2 cellular contexts compared by ENCODE assay signal in the genomic region with DNA sequence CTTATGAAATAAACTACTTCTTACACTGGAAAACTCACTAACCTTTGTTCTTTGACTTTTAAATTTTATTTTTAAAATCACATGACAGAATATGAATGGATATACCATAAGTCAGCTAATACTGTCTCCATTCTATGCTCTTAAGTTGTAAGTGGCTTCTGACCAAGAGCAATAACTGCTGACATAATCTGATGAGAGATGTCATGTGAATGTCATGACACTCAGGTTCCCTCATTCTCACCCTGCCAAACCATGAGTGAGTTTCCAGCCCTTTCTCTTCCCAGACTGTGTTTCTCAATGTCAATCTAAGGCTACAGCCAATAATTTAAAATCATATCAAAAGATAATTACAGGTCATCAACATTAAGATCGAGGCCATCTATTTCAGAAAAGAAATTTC.
TF ChIP-seq lines count a peak whose summit lies in the region.

No MANE protein-coding gene starts in this region.

TF ChIP-seq in IMR-90, 13 proteins besides CTCF, POLR2A, EP300 and RAD21:
- TF ChIP-seq, protein P1, sequence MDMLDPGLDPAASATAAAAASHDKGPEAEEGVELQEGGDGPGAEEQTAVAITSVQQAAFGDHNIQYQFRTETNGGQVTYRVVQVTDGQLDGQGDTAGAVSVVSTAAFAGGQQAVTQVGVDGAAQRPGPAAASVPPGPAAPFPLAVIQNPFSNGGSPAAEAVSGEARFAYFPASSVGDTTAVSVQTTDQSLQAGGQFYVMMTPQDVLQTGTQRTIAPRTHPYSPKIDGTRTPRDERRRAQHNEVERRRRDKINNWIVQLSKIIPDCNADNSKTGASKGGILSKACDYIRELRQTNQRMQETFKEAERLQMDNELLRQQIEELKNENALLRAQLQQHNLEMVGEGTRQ (IDR thresholded peaks at IDR 0.05; ENCODE audit: low read depth, low read length): no peak
- TF ChIP-seq ELK1 (IDR thresholded peaks at IDR 0.05; ENCODE audit: borderline replicate concordance, low read depth, low read length) (no peak), CEBPB (IDR thresholded peaks at IDR 0.05; ENCODE audit: low read depth, low read length) (no peak)
TF ChIP-seq in IMR-90: peak in this region for 0.

TF ChIP-seq in HepG2, 621 proteins besides CTCF, POLR2A, EP300 and RAD21:
- TF ChIP-seq CREB1 (IDR thresholded peaks at IDR 0.05) (0 out of 2 replicates have a peak, but pooled peaks have one; percentile 16), CREB1 (CRISPR knock-in tag; IDR thresholded peaks at IDR 0.05) (no peak), ZBTB1 (CRISPR knock-in tag; IDR thresholded peaks at IDR 0.05; ENCODE audit: borderline replicate concordance) (no peak)
TF ChIP-seq in HepG2: peak in this region for 1.
